8 cellular contexts compared by ENCODE assay signal in genomic region chr10:102134416-102134815, GRCh38. TPM values are rescaled to one million over a fixed set of nuclear protein-coding genes. Genes with fewer than 3 reads are reported as not detected.
DNase-seq lines count a peak whose midpoint lies in the region; ATAC-seq and TF ChIP-seq lines count a peak whose summit lies in the region.

No MANE protein-coding gene starts in this region.

- no peaks in the 10 kb centered on the region for H3K27me3 Mint-ChIP-seq in MCF 10A (ENCODE audit: insufficient read depth, unreplicated experiment)

- H3K79me2 ChIP-seq in mesendoderm (ENCODE audit: control insufficient read depth, insufficient read depth, low read length): peaks cover 64% of the 10 kb centered on the region

- DNase-seq in HL-60 (ENCODE audit: low read depth in 1 of 2, low spot score in 1 of 2): no peak
- no peak for DNase-seq in MCF 10A (ENCODE audit: unreplicated experiment)
- no peak for DNase-seq in mesendoderm
- no peak for DNase-seq in NCI-H510A (lab: John Stamatoyannopoulos, UW)
- DNase-seq in cerebellar nuclear complex (lab: John Stamatoyannopoulos, UW): no peak
- DNase-seq in testis: no peak

- H2AK5ac ChIP-seq in mesendoderm (ENCODE audit: low read length): no peak overlapping the region

- H3K4me1 Mint-ChIP-seq in MCF 10A (ENCODE audit: insufficient read depth, unreplicated experiment): peaks cover 29% of the 10 kb centered on the region

- H3K18ac ChIP-seq in mesendoderm (ENCODE audit: low read length): no peak overlapping the region

- H4K5ac ChIP-seq in mesendoderm (ENCODE audit: low read length): no peak overlapping the region

- no CpG with 5 or more reads among the region's 2 CpGs for WGBS in mesendoderm (ENCODE audit: extremely low coverage, insufficient coverage, low lambda C conversion rate)
- WGBS in testis, 2 donors: 21 to 36% methylated on average over 2 of the region's 2 CpGs

- peak overlapping the region; percentile 93 for H3K27ac ChIP-seq in 22Rv1
- peak overlapping the region; percentile 96 for H3K27ac ChIP-seq in HL-60 (replicated peaks)
- no peak overlapping the region for H3K27ac ChIP-seq in mesendoderm (ENCODE audit: low read depth, low read length)
- H3K27ac ChIP-seq in testis: no peak overlapping the region

- TF ChIP-seq CTCF in 22Rv1 (IDR thresholded peaks at IDR 0.05) (no peak), HL-60 (IDR thresholded peaks at IDR 0.05; ENCODE audit: insufficient read depth, low read length) (no peak), MCF 10A (IDR thresholded peaks at IDR 0.05; ENCODE audit: unreplicated experiment) (no peak), testis (IDR thresholded peaks at IDR 0.05) (no peak)

- H3K27me3 ChIP-seq in HL-60 (ENCODE audit: insufficient read depth, poor library complexity, severe bottlenecking) (no peaks in the 10 kb centered on the region), mesendoderm (ENCODE audit: insufficient read depth, low read length, poor library complexity) (no peaks in the 10 kb centered on the region), testis (no peaks in the 10 kb centered on the region)

- peaks cover 10% of the 10 kb centered on the region for H3K79me1 ChIP-seq in mesendoderm (ENCODE audit: low read length)

- no peak for ATAC-seq in HG03045 (IDR thresholded peaks at IDR 0.05; ENCODE audit: unreplicated experiment)

- H3K4me2 ChIP-seq in mesendoderm (ENCODE audit: low read length): peak overlapping the region; percentile 91

- H3K23ac ChIP-seq in mesendoderm (ENCODE audit: low read length): no peak overlapping the region

- peak overlapping the region; percentile 96 for H3K27ac Mint-ChIP-seq in MCF 10A (ENCODE audit: low read depth, unreplicated experiment)

- H3K36me3 ChIP-seq in mesendoderm (ENCODE audit: control insufficient read depth, insufficient read depth, low read length) (peaks cover 11% of the 10 kb centered on the region), testis (ENCODE audit: low read depth, missing control alignments) (no peaks in the 10 kb centered on the region)

- peak overlapping the region; percentile 93 for H3K4me3 Mint-ChIP-seq in MCF 10A (ENCODE audit: unreplicated experiment)

- TF ChIP-seq POLR2A in testis (IDR thresholded peaks at IDR 0.05): no peak

- H4K8ac ChIP-seq in mesendoderm (ENCODE audit: low read depth, low read length): no peak overlapping the region

- H3K9ac ChIP-seq in mesendoderm (ENCODE audit: low read length): peak overlapping the region; percentile 85

- POLR2A ChIA-PET in MCF 10A (lab: Yijun Ruan, JAX): interaction anchor here (0.7 to 6.2 kb wide), 6 partner anchors 12 to 297 kb away, joined by 3 to 47 read pairs (median 5); partner anchors contain the start of genes CUEDC2 and NOLC1

- H3K4ac ChIP-seq in mesendoderm (ENCODE audit: low read depth, low read length): no peak overlapping the region

- no peaks in the 10 kb centered on the region for H3K4me1 ChIP-seq in mesendoderm (ENCODE audit: control insufficient read depth, low read depth, low read length)
- H3K4me1 ChIP-seq in testis: peaks cover 5% of the 10 kb centered on the region

- H2BK120ac ChIP-seq in mesendoderm (ENCODE audit: low read depth, low read length): no peak overlapping the region

- no peak overlapping the region for H2BK5ac ChIP-seq in mesendoderm (ENCODE audit: low read length)

- H3K36me3 Mint-ChIP-seq in MCF 10A (ENCODE audit: insufficient read depth, unreplicated experiment): peaks cover 30% of the 10 kb centered on the region

- H2BK15ac ChIP-seq in mesendoderm (replicated peaks; ENCODE audit: low read depth): no peak overlapping the region

- no peaks in the 10 kb centered on the region for H3K9me3 Mint-ChIP-seq in MCF 10A (ENCODE audit: unreplicated experiment)

- intact Hi-C loops in MCF 10A (cut with micrococcal nuclease): no loop called here
- intact Hi-C loops in testis (cut with DNase I; ENCODE audit: low total_unique reads): no loop called here

- BruUV-seq in MCF 10A (replicated peaks; lab: Mats Ljungman, UMichigan): TSS peak; percentile 50

- peak overlapping the region; percentile 98 for H3K56ac ChIP-seq in mesendoderm (ENCODE audit: low read length)

- CTCF ChIA-PET in MCF 10A (lab: Yijun Ruan, JAX): interaction anchor here (0.7 kb wide), 1 partner anchor 25 kb away, joined by 3 read pairs; no protein-coding TSS in a partner anchor

- no peaks in the 10 kb centered on the region for H3K9me3 ChIP-seq in testis

- peak overlapping the region; percentile 93 for H3K4me3 ChIP-seq in HL-60 (replicated peaks; ENCODE audit: insufficient read depth, low read length)
- peak overlapping the region; percentile 58 for H3K4me3 ChIP-seq in mesendoderm (ENCODE audit: low read length)
- H3K4me3 ChIP-seq in testis: no peak overlapping the region

RNA-seq across cellular contexts. Expression of gene PPRC1, which starts 1.6 kb away (rescaled TPM):
- 50.4 and 68.2 TPM in 2 replicates for total RNA-seq in MCF 10A (2022)
- 74.1 TPM for polyA plus RNA-seq in mesendoderm (2013, experiment 1 of 2)
- polyA plus RNA-seq in mesendoderm (2013, experiment 2 of 2): 73.8 TPM
- 10 to 100 TPM; 38.7 to 49.1 TPM for total RNA-seq in testis
- polyA plus RNA-seq in testis (ENCODE audit: insufficient read depth, low read depth, low replicate concordance): 27.0 TPM

RNA-seq across cellular contexts. Expression of gene LDB1, which starts 14.2 kb away (rescaled TPM):
- total RNA-seq in MCF 10A (2022) (28.9 and 31.7 TPM in 2 replicates), testis (10 to 100 TPM; 80.0 to 90.5 TPM)
- polyA plus RNA-seq in mesendoderm (2013, experiment 1 of 2): 57.8 TPM
- 57.6 TPM for polyA plus RNA-seq in mesendoderm (2013, experiment 2 of 2)
- 64.2 TPM for polyA plus RNA-seq in testis (ENCODE audit: insufficient read depth, low read depth, low replicate concordance)

RNA-seq across cellular contexts. Expression of gene NOLC1, which starts 17.8 kb away (rescaled TPM):
- 122 and 168 TPM in 2 replicates for total RNA-seq in MCF 10A (2022)
- 285 TPM for polyA plus RNA-seq in mesendoderm (2013, experiment 1 of 2)
- polyA plus RNA-seq in mesendoderm (2013, experiment 2 of 2): 294 TPM
- total RNA-seq in testis: 10 to 100 TPM; 53.7 to 63.8 TPM
- 46.6 TPM for polyA plus RNA-seq in testis (ENCODE audit: insufficient read depth, low read depth, low replicate concordance)

Comparison
In these comparisons a context has a peak if more than half of its experiments do, and no peak if none do; other contexts are left out.
1. H3K27ac ChIP-seq: peak in 22Rv1 (single experiment) and HL-60 (single experiment); none in mesendoderm (single experiment) and testis (0 of 2).
2. H3K4me3 ChIP-seq: peak in HL-60 (single experiment) and mesendoderm (single experiment); none in testis (0 of 2).